ENCODE assay signal across 15 cellular contexts in genomic region chr6:50840814-50841192, GRCh38. TPM values are rescaled to one million over a fixed set of nuclear protein-coding genes. Genes with fewer than 3 reads are reported as not detected.
DNase-seq lines count a peak whose midpoint lies in the region; ATAC-seq and TF ChIP-seq lines count a peak whose summit lies in the region.
"Had no signal": no experiment of that assay in that cellular context is flagged by ENCODE, and none has a peak within 500 bp of the region (broad histone marks: within the 10 kb centered on the region; RNA-seq: fewer than 3 reads in every experiment).

No MANE protein-coding gene starts in this region.

- H3K27ac Mint-ChIP-seq in WTC11 (no peak overlapping the region), neural progenitor cell (no peak overlapping the region)
- no peak overlapping the region for H3K27ac Mint-ChIP-seq in activated CD4-positive, alpha-beta memory T cell treated with anti-CD3 and anti-CD28 coated beads for 36 hours
- H3K27ac Mint-ChIP-seq: CD4-positive, alpha-beta memory T cell; H9 had no signal

- H3K4me3 Mint-ChIP-seq in WTC11 (peak overlapping the region; percentile 12), neural progenitor cell (no peak overlapping the region)
- H3K4me3 Mint-ChIP-seq in activated CD4-positive, alpha-beta memory T cell treated with anti-CD3 and anti-CD28 coated beads for 36 hours = no peak overlapping the region
- H3K4me3 Mint-ChIP-seq: CD4-positive, alpha-beta memory T cell; H9 had no signal

- H3K36me3 ChIP-seq in neural progenitor cell = no peaks in the 10 kb centered on the region

- H3K4me2 ChIP-seq in neural progenitor cell = no peak overlapping the region

- H3K4me1 Mint-ChIP-seq in WTC11 (peaks cover 70% of the 10 kb centered on the region), neural progenitor cell (peaks cover 33% of the 10 kb centered on the region)
- H3K4me1 Mint-ChIP-seq in activated CD4-positive, alpha-beta memory T cell treated with anti-CD3 and anti-CD28 coated beads for 36 hours (ENCODE audit: low read depth) = no peaks in the 10 kb centered on the region

- H3K27me3 ChIP-seq in foreskin keratinocyte (peaks cover 39% of the 10 kb centered on the region), neural progenitor cell (peaks cover 100% of the 10 kb centered on the region)
- H3K27me3 ChIP-seq: BE2C had no signal

- H3K4me3 ChIP-seq in neural progenitor cell = no peak overlapping the region
- H3K4me3 ChIP-seq: GM12878, GM23248 had no signal

- no peak for DNase-seq in WTC11 (ENCODE audit: low spot score)
- no peak for DNase-seq in foreskin keratinocyte
- DNase-seq in neural progenitor cell (ENCODE audit: low spot score) = peak; percentile 72
- no peak for DNase-seq in left lobe of liver (ENCODE audit: low spot score)
- DNase-seq in SKM-1 treated with dmso at 0.1 percent for 144 hours (lab: John Stamatoyannopoulos, UW; ENCODE audit: unreplicated experiment) = no peak
- DNase-seq in activated CD4-positive, alpha-beta memory T cell treated with anti-CD3 and anti-CD28 coated beads for 36 hours = no peak
- DNase-seq in activated CD4-positive, alpha-beta T cell treated with anti-CD3 and anti-CD28 coated beads for 1 hour = no peak
- DNase-seq: BE2C; CD4-positive, alpha-beta memory T cell; DMS79; GM23248 had no signal

- H3F3A ChIP-seq in neural progenitor cell (ENCODE audit: low read depth) = peaks cover 21% of the 10 kb centered on the region

- no peaks in the 10 kb centered on the region for H3K4me1 ChIP-seq in foreskin keratinocyte
- peaks cover 24% of the 10 kb centered on the region for H3K4me1 ChIP-seq in neural progenitor cell
- H3K4me1 ChIP-seq: BE2C had no signal

- no peak overlapping the region for H3K27ac ChIP-seq in foreskin keratinocyte
- H3K27ac ChIP-seq in neural progenitor cell = no peak overlapping the region
- H3K27ac ChIP-seq: C4-2B, GM23248 had no signal

- H3K9ac ChIP-seq in neural progenitor cell = no peak overlapping the region
- H3K9ac ChIP-seq: GM23248 had no signal

- CTCF ChIA-PET in WTC11 (lab: Charles Lee) = no interaction called here
- CTCF ChIA-PET in activated CD4-positive, alpha-beta memory T cell treated with anti-CD3 and anti-CD28 coated beads for 36 hours (lab: Charles Lee) = no interaction called here

- no peaks in the 10 kb centered on the region for H3K9me3 ChIP-seq in neural progenitor cell (ENCODE audit: low read depth)
- H3K9me3 ChIP-seq: BE2C had no signal

- no peak for TF ChIP-seq CTCF in WTC11 (IDR thresholded peaks at IDR 0.05)
- TF ChIP-seq CTCF in foreskin keratinocyte (conservative IDR thresholded peaks at IDR 0.05) = peak; percentile 34
- peak; percentile 15 for TF ChIP-seq CTCF in neural progenitor cell (IDR thresholded peaks at IDR 0.05)

- intact Hi-C loops in activated CD4-positive, alpha-beta memory T cell treated with anti-CD3 and anti-CD28 coated beads for 36 hours (cut with micrococcal nuclease) = no loop called here

- POLR2A ChIA-PET in WTC11 (lab: Charles Lee) = no interaction called here
- POLR2A ChIA-PET in activated CD4-positive, alpha-beta memory T cell treated with anti-CD3 and anti-CD28 coated beads for 36 hours (lab: Charles Lee) = no interaction called here

- H3K36me3 Mint-ChIP-seq in WTC11 (no peaks in the 10 kb centered on the region), neural progenitor cell (no peaks in the 10 kb centered on the region)
- no peaks in the 10 kb centered on the region for H3K36me3 Mint-ChIP-seq in activated CD4-positive, alpha-beta memory T cell treated with anti-CD3 and anti-CD28 coated beads for 36 hours
- H3K36me3 Mint-ChIP-seq: CD4-positive, alpha-beta memory T cell had no signal

- H3K79me2 ChIP-seq in neural progenitor cell (ENCODE audit: low read depth) = no peaks in the 10 kb centered on the region

- no peak overlapping the region for H2AFZ ChIP-seq in neural progenitor cell (replicated peaks)
- H2AFZ ChIP-seq: GM23248 had no signal

- no peaks in the 10 kb centered on the region for H3K9me3 Mint-ChIP-seq in WTC11
- no peaks in the 10 kb centered on the region for H3K9me3 Mint-ChIP-seq in neural progenitor cell
- no peaks in the 10 kb centered on the region for H3K9me3 Mint-ChIP-seq in activated CD4-positive, alpha-beta memory T cell treated with anti-CD3 and anti-CD28 coated beads for 36 hours

- H3K27me3 Mint-ChIP-seq in WTC11 (ENCODE audit: low read depth) (peaks cover 100% of the 10 kb centered on the region), neural progenitor cell (ENCODE audit: insufficient read depth, low read depth) (peaks cover 93% of the 10 kb centered on the region)
- peaks cover 71% of the 10 kb centered on the region for H3K27me3 Mint-ChIP-seq in activated CD4-positive, alpha-beta memory T cell treated with anti-CD3 and anti-CD28 coated beads for 36 hours

- no peak for ATAC-seq in WTC11
- ATAC-seq in foreskin keratinocyte = peak; percentile 37
- no peak for ATAC-seq in left lobe of liver
- ATAC-seq: GM12878 had no signal

- peaks cover 97% of the 10 kb centered on the region for H4K20me1 ChIP-seq in neural progenitor cell (ENCODE audit: low read depth)

TF ChIP-seq in WTC11, 78 proteins besides CTCF, POLR2A, EP300 and RAD21:
- TF ChIP-seq ZNF425 (CRISPR knock-in tag; conservative IDR thresholded peaks at IDR 0.05) (no peak), ZNF121 (CRISPR knock-in tag; IDR thresholded peaks at IDR 0.05) (no peak), GTF2I (CRISPR knock-in tag; conservative IDR thresholded peaks at IDR 0.05) (no peak), NR3C1 (CRISPR knock-in tag; conservative IDR thresholded peaks at IDR 0.05; ENCODE audit: low read depth) (no peak), SP1 (CRISPR knock-in tag; conservative IDR thresholded peaks at IDR 0.05) (no peak), NR1H2 (CRISPR knock-in tag; IDR thresholded peaks at IDR 0.05) (no peak), GRHL2 (CRISPR knock-in tag; IDR thresholded peaks at IDR 0.05; ENCODE audit: insufficient replicate concordance, severe bottlenecking) (no peak)

RNA-seq across cellular contexts. Expression of gene TFAP2B, which starts 22.1 kb away (rescaled TPM):
- not detected in 3 replicates for total RNA-seq in WTC11 (2021)
- total RNA-seq in foreskin keratinocyte = 0.14 and 0.92 TPM in 2 replicates
- 0.23 and 0.63 TPM in 2 replicates for polyA plus RNA-seq in foreskin keratinocyte
- total RNA-seq in neural progenitor cell (ENCODE audit: low replicate concordance) = 0.15 TPM in 1 of 2 replicates, not detected in the other
- total RNA-seq in left lobe of liver = not detected
- total RNA-seq in activated CD4-positive, alpha-beta memory T cell treated with anti-CD3 and anti-CD28 coated beads for 36 hours = not detected
- total RNA-seq: CD4-positive, alpha-beta memory T cell; G401; GM23248; H9 had no signal
- polyA plus RNA-seq: CD4-positive, alpha-beta memory T cell; GM23248 had no signal
